8 cellular contexts compared by ENCODE assay signal in genomic region chr6:117919775-117920492, GRCh38. TPM values are rescaled to one million over a fixed set of nuclear protein-coding genes. Genes with fewer than 3 reads are reported as not detected.
DNase-seq lines count a peak whose midpoint lies in the region; ATAC-seq and TF ChIP-seq lines count a peak whose summit lies in the region.

No MANE protein-coding gene starts in this region.

- H3K4me3 ChIP-seq in cardiac muscle cell (peak overlapping the region; percentile 30), parathyroid adenoma (ENCODE audit: low read depth, low read length) (peak overlapping the region; percentile 40)

- no peaks in the 10 kb centered on the region for H3K4me1 Mint-ChIP-seq in stimulated activated naive B cell treated with anti-CD40 and anti-IgM and Interleukin-4, amounts not matched to agents 10 μg/mL and 1 μg/mL and 100 μg/mL, for 72 hours
- H3K4me1 Mint-ChIP-seq in T-helper 17 cell: no peaks in the 10 kb centered on the region

- TF ChIP-seq CTCF in cardiac muscle cell (IDR thresholded peaks at IDR 0.05; ENCODE audit: low read depth, low read length) (no peak), parathyroid adenoma (IDR thresholded peaks at IDR 0.05) (no peak)

- no peak overlapping the region for H3K9ac ChIP-seq in parathyroid adenoma

- H3K9me3 ChIP-seq in cardiac muscle cell (ENCODE audit: low read depth) (no peaks in the 10 kb centered on the region), parathyroid adenoma (ENCODE audit: control insufficient read depth, low read length) (no peaks in the 10 kb centered on the region), T-helper 17 cell (ENCODE audit: control insufficient read depth, low read length, poor library complexity, severe bottlenecking) (no peaks in the 10 kb centered on the region)

- no peaks in the 10 kb centered on the region for H3K27me3 ChIP-seq in cardiac muscle cell
- no peaks in the 10 kb centered on the region for H3K27me3 ChIP-seq in parathyroid adenoma (ENCODE audit: control insufficient read depth, insufficient read depth, low read length)

- peaks cover 39% of the 10 kb centered on the region for H3K4me1 ChIP-seq in cardiac muscle cell (ENCODE audit: low read depth)
- H3K4me1 ChIP-seq in parathyroid adenoma: no peaks in the 10 kb centered on the region

- H3K27ac ChIP-seq in cardiac muscle cell (peak overlapping the region; percentile 75), parathyroid adenoma (no peak overlapping the region)

- H3K36me3 Mint-ChIP-seq in stimulated activated naive B cell treated with anti-CD40 and anti-IgM and Interleukin-4, amounts not matched to agents 10 μg/mL and 1 μg/mL and 100 μg/mL, for 72 hours: no peaks in the 10 kb centered on the region
- H3K36me3 Mint-ChIP-seq in T-helper 17 cell (ENCODE audit: low read depth): no peaks in the 10 kb centered on the region

- peak overlapping the region; percentile 59 for H2AFZ ChIP-seq in parathyroid adenoma

- peak; percentile 51 for DNase-seq in DMS79 (lab: John Stamatoyannopoulos, UW)
- DNase-seq in NOMO-1 treated with dmso at 0.1 percent for 144 hours (lab: John Stamatoyannopoulos, UW; ENCODE audit: unreplicated experiment): peak; percentile 27
- DNase-seq in cardiac muscle cell (ENCODE audit: low read depth in 1 of 2, low spot score in 1 of 2): peak in 1 of 2 donors; percentile 80
- DNase-seq in stimulated activated naive B cell treated with anti-CD40 and anti-IgM and Interleukin-4, amounts not matched to agents 10 μg/mL and 1 μg/mL and 100 μg/mL, for 72 hours: no peak
- no peak for DNase-seq in NCI-H2029 treated with DMSO at 0.1 percent for 48 hours (lab: John Stamatoyannopoulos, UW)
- DNase-seq in NCI-H2029 (lab: John Stamatoyannopoulos, UW): no peak
- DNase-seq in T-helper 17 cell: no peak

- H3K9me3 Mint-ChIP-seq in stimulated activated naive B cell treated with anti-CD40 and anti-IgM and Interleukin-4, amounts not matched to agents 10 μg/mL and 1 μg/mL and 100 μg/mL, for 72 hours: no peaks in the 10 kb centered on the region

- H3K36me3 ChIP-seq in cardiac muscle cell (no peaks in the 10 kb centered on the region), parathyroid adenoma (ENCODE audit: control insufficient read depth, insufficient read depth, low read length) (no peaks in the 10 kb centered on the region)

- peak overlapping the region; percentile 66 for H3K4me2 ChIP-seq in parathyroid adenoma (ENCODE audit: low read length)

- ATAC-seq in stimulated activated naive B cell treated with anti-CD40 and anti-IgM and Interleukin-4, amounts not matched to agents 10 μg/mL and 1 μg/mL and 100 μg/mL, for 72 hours (replicated peaks): no peak
- no peak for ATAC-seq in T-helper 17 cell

- no peaks in the 10 kb centered on the region for H3K79me2 ChIP-seq in parathyroid adenoma

- H3K27ac Mint-ChIP-seq in stimulated activated naive B cell treated with anti-CD40 and anti-IgM and Interleukin-4, amounts not matched to agents 10 μg/mL and 1 μg/mL and 100 μg/mL, for 72 hours: no peak overlapping the region
- no peak overlapping the region for H3K27ac Mint-ChIP-seq in T-helper 17 cell

- no peak overlapping the region for H3K4me3 Mint-ChIP-seq in stimulated activated naive B cell treated with anti-CD40 and anti-IgM and Interleukin-4, amounts not matched to agents 10 μg/mL and 1 μg/mL and 100 μg/mL, for 72 hours
- H3K4me3 Mint-ChIP-seq in T-helper 17 cell: no peak overlapping the region

- peaks cover 0 to 6% of the 10 kb centered on the region in 2 donors for H3K27me3 Mint-ChIP-seq in stimulated activated naive B cell treated with anti-CD40 and anti-IgM and Interleukin-4, amounts not matched to agents 10 μg/mL and 1 μg/mL and 100 μg/mL, for 72 hours
- peaks cover 5% of the 10 kb centered on the region for H3K27me3 Mint-ChIP-seq in T-helper 17 cell

RNA-seq across cellular contexts. Expression of gene SLC35F1, which starts 12.9 kb away (rescaled TPM):
- 23.1 and 25.5 TPM in 2 replicates for total RNA-seq in cardiac muscle cell
- 18.5 and 27.3 TPM in 2 replicates for polyA plus RNA-seq in cardiac muscle cell
- not detected for total RNA-seq in T-helper 17 cell

Comparison
In these comparisons a context has a peak if more than half of its experiments do, and no peak if none do; other contexts are left out.
1. DNase-seq: peak in DMS79 (single experiment) and NOMO-1 treated with dmso at 0.1 percent for 144 hours (single experiment); none in stimulated activated naive B cell treated with anti-CD40 and anti-IgM and Interleukin-4, amounts not matched to agents 10 μg/mL and 1 μg/mL and 100 μg/mL, for 72 hours (single experiment), NCI-H2029 treated with DMSO at 0.1 percent for 48 hours (single experiment), NCI-H2029 (single experiment) and T-helper 17 cell (0 of 3).
2. RNA of gene SLC35F1, which starts 12.9 kb away (total RNA-seq): 23.1 to 25.5 TPM in cardiac muscle cell; not detected in T-helper 17 cell; every median in the first group is over 10 times any median in the second.